Comparison of ENCODE assay signal across 8 cellular contexts in the genomic region with DNA sequence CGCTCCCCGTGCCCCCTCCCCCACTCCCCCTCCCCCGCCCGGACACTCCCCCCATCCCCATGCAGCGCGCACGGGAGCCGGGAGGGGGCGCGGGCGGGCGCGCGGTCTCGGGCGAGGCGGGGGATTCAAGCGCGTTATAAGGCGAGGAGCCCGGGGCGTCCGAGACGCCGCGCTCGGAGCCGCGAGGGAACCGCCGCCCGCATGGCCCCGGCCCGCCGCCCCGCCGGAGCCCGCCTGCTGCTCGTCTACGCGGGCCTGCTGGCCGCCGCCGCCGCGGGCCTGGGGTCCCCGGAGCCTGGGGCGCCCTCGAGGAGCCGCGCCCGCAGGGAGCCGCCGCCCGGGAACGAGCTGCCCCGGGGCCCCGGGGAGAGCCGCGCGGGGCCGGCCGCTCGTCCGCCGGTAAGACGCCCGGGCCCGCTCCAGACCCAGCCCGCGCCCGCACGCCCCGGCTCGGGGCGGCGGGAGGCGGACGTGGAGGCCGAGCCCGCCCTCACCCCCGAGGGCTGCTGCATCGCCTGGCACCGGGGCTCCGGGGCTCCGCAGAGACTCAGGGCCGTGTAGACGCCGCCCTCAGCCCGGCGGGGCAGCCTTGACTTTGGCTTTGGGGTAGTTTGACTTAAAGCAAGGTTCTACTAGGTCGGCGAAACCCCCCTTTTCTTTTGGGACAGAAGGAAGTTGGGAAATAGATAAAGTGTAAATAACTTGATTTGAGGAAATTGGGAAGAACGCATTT. TPM values are rescaled to one million over a fixed set of nuclear protein-coding genes. Genes with fewer than 3 reads are reported as not detected.
A peak's percentile ranks its signal among the peaks of the same experiment; 100 is the strongest.
DNase-seq lines count a peak whose midpoint lies in the region; ATAC-seq, FAIRE-seq and TF ChIP-seq lines count a peak whose summit lies in the region.

ERFE (plus strand) TSS at position 164 of the 733 bp plus-strand sequence; CDS start at position 202, 38 bp downstream.

- H3K9me3 Mint-ChIP-seq in brain, result peaks cover 0 to 8% (median 0%) of the 10 kb centered on the region in 5 experiments

- no peaks in the 10 kb centered on the region for H3K79me2 ChIP-seq in SU-DHL-6 (ENCODE audit: insufficient read depth, low read length)

- H3K9me3 ChIP-seq in SU-DHL-6 (ENCODE audit: insufficient read depth, low read length) (no peaks in the 10 kb centered on the region), kidney (ENCODE audit: control insufficient read depth in 1 of 2, low read length in 2 of 2) (no peaks in the 10 kb centered on the region)

- intact Hi-C loops in kidney (cut with DNase I), result no loop called here

- no peaks in the 10 kb centered on the region for H3K4me1 ChIP-seq in kidney (ENCODE audit: control insufficient read depth in 1 of 2, insufficient read depth in 1 of 2, low read depth in 1 of 2, low read length in 2 of 2)

- H3K36me3 ChIP-seq in SU-DHL-6 (ENCODE audit: low read length), result no peaks in the 10 kb centered on the region
- H3K36me3 ChIP-seq in kidney (ENCODE audit: control insufficient read depth in 1 of 2, insufficient read depth in 2 of 2, low read length in 2 of 2), result no peaks in the 10 kb centered on the region

- TF ChIP-seq CTCF in SU-DHL-6 (IDR thresholded peaks at IDR 0.05; ENCODE audit: insufficient read depth, low read length, poor library complexity, severe bottlenecking) (no peak), brain (conservative IDR thresholded peaks at IDR 0.05) (peak; percentile 44 to 72), kidney (IDR thresholded peaks at IDR 0.05; ENCODE audit: borderline replicate concordance, extremely low read depth, insufficient read depth) (peak; percentile 15)

- H3K9ac ChIP-seq in SU-DHL-6 (ENCODE audit: low read length) (peak within 1 kb of the TSS; percentile 35), kidney (ENCODE audit: low read length in 2 of 2) (no peak within 1 kb of the TSS)

- no peak within 1 kb of the TSS for H3K27ac Mint-ChIP-seq in brain

- no peaks in the 10 kb centered on the region for H4K20me1 ChIP-seq in SU-DHL-6 (ENCODE audit: low read depth, low read length)

- no peaks in the 10 kb centered on the region for H3F3A ChIP-seq in SU-DHL-6 (ENCODE audit: insufficient read depth)

- ATAC-seq in HG03354 (IDR thresholded peaks at IDR 0.05; ENCODE audit: poor library complexity, severe bottlenecking, unreplicated experiment), result peak; percentile 52
- no peak for ATAC-seq in HG03196 (IDR thresholded peaks at IDR 0.05; ENCODE audit: unreplicated experiment)

- no peaks in the 10 kb centered on the region for H3K9me2 ChIP-seq in SU-DHL-6 (replicated peaks; ENCODE audit: insufficient read depth, low read length)

- no peaks in the 10 kb centered on the region for H3K36me3 Mint-ChIP-seq in brain

- H3K27me3 ChIP-seq in SU-DHL-6 (ENCODE audit: low read length), result no peaks in the 10 kb centered on the region

- peaks cover 19% of the 10 kb centered on the region for H3K4me1 Mint-ChIP-seq in brain

- H3K4me3 ChIP-seq in SU-DHL-6 (ENCODE audit: insufficient read depth, low read length, poor library complexity, severe bottlenecking) (peak within 1 kb of the TSS; percentile 44), kidney (ENCODE audit: low read length in 2 of 2) (no peak within 1 kb of the TSS)

- H3K4me2 ChIP-seq in SU-DHL-6 (ENCODE audit: low read depth, low read length, poor library complexity, severe bottlenecking), result peak within 1 kb of the TSS; percentile 56

- peak within 1 kb of the TSS; percentile 18 for H2AFZ ChIP-seq in SU-DHL-6 (ENCODE audit: low read depth, low read length, severe bottlenecking)

- FAIRE-seq in kidney (lab: Jason Lieb, UNC), result no peak

- DNase-seq in ELR (ENCODE audit: low read depth), result peak; percentile 66
- DNase-seq in kidney, result peak; percentile 73
- DNase-seq in stimulated activated CD4-positive, alpha-beta T cell treated with anti-CD3 and anti-CD28 coated beads, Interleukin-4, amount 100 ng/mL, for 4 hours, result peak; percentile 44 to 60
- DNase-seq in kidney glomerular epithelial cell (lab: John Stamatoyannopoulos, UW), result no peak

- H3K27ac ChIP-seq in SU-DHL-6 (ENCODE audit: low read depth, low read length), result no peak within 1 kb of the TSS
- no peak within 1 kb of the TSS for H3K27ac ChIP-seq in kidney (ENCODE audit: low read depth in 2 of 2, low read length in 2 of 2)

- H3K4me3 Mint-ChIP-seq in brain, result peak within 1 kb of the TSS; percentile 74 to 84 (median 77)

- H3K27me3 Mint-ChIP-seq in brain, result peaks cover 17% of the 10 kb centered on the region

RNA-seq across cellular contexts. Expression of gene ERFE, which starts in this region (rescaled TPM):
- polyA plus RNA-seq in brain (ENCODE audit: insufficient read depth, low read depth, low replicate concordance) (34.0 TPM), kidney (ENCODE audit: insufficient read depth, low read depth, low replicate concordance) (1.6 TPM)
- 61.4 TPM for total RNA-seq in kidney

Comparison
In these comparisons a context has a peak if more than half of its experiments do, and no peak if none do; other contexts are left out.
1. RNA of gene ERFE (polyA plus RNA-seq): 34.0 TPM in brain (single experiment); 1.6 TPM in kidney (single experiment); every median in the first group is over 10 times any median in the second.